39 cellular contexts compared by ENCODE assay signal in the genomic region with DNA sequence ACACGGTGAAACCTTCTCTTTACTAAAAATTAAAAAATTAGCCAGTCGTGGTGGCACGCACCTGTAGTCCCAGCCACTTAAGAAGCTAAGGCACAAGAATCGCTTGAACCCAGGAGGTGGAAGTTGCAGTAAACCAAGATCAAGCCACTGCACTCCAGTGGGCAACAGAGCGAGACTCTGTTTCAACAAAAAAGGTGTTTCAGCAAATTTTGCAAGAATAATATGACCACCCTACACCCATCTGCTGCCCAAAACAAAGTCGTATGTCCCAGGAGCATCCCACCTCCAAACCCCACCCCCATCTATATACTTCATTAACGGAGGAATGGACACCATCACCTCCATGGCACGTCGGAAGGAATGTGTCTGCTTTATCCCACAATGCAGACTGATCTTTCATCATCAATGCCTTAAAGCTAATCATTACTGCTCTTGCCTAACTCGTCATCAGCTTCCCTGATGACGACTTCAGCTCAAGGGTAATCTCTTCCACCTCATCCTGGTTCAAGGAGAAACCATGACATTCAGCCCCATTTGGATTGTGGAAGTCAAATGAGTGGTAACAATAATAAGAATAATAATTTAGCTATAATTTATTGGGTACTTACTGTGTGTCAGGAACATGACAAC. TPM values are rescaled to one million over a fixed set of nuclear protein-coding genes. Genes with fewer than 3 reads are reported as not detected.
"Had no signal": no experiment of that assay in that cellular context is flagged by ENCODE, and none has a peak within 500 bp of the region (broad histone marks: within the 10 kb centered on the region; RNA-seq: fewer than 3 reads in every experiment).

No MANE protein-coding gene starts in this region.

- H3K4me3 ChIP-seq: MG63 had no signal

- H3K27me3 ChIP-seq: MG63 had no signal

- H3K9me3 ChIP-seq: MG63 had no signal

- H3K36me3 ChIP-seq: MG63 had no signal

- DNase-seq: Karpas-422, Kasumi-1, MG63, MM.1S, MV-4-11, NCI-H1048, NCI-H1092, NCI-H1092 treated with DMSO at 0.1 percent for 48 hours, NCI-H1105, NCI-H1105 treated with DMSO at 0.1 percent for 48 hours, NCI-H1417, NCI-H1417 treated with DMSO at 0.1 percent for 48 hours, NCI-H1436, NCI-H1436 treated with DMSO at 0.1 percent for 48 hours, NCI-H146, NCI-H1694, NCI-H1694 treated with DMSO at 0.1 percent for 48 hours, NCI-H187, NCI-H187 treated with DMSO at 0.1 percent for 48 hours, NCI-H1930, NCI-H2029, NCI-H2029 treated with DMSO at 0.1 percent for 48 hours, NCI-H2081, NCI-H2081 treated with DMSO at 0.1 percent for 48 hours, NCI-H2107, NCI-H2171, NCI-H2171 treated with DMSO at 0.1 percent for 48 hours, NCI-H2227 treated with DMSO at 0.1 percent for 48 hours, NCI-H226, NCI-H345, NCI-H446, NCI-H446 treated with DMSO at 0.1 percent for 48 hours, NCI-H510A, NCI-H510A treated with DMSO at 0.1 percent for 48 hours, NCI-H524 had no signal

RNA-seq across cellular contexts. Expression of a gene that starts 34.1 kb away (rescaled TPM):
- total RNA-seq: LHCN-M2, M059J, MCF 10A, NCI-H460 had no signal
